19 cellular contexts compared by ENCODE assay signal in genomic region chr13:85812282-85812681, GRCh38.
"Had no signal": no experiment of that assay in that cellular context is flagged by ENCODE, and none has a peak within 500 bp of the region (broad histone marks: within the 10 kb centered on the region; RNA-seq: fewer than 3 reads in every experiment).

No MANE protein-coding gene starts in this region.

- H3K9me3 ChIP-seq: MG63, SJSA1 had no signal

- DNase-seq: KBM-7, MG63, NCI-H1092, NCI-H1105 treated with DMSO at 0.1 percent for 48 hours, NCI-H1417 treated with DMSO at 0.1 percent for 48 hours, NCI-H146, NCI-H1694 treated with DMSO at 0.1 percent for 48 hours, NCI-H1930, NCI-H2081, NCI-H2107, NCI-H345, NCI-H446 treated with DMSO at 0.1 percent for 48 hours, NCI-H510A treated with DMSO at 0.1 percent for 48 hours, NCI-H69, Right ventricle myocardium superior, RPMI8226, SIG-M5 had no signal

- H3K4me3 ChIP-seq: MG63, SJSA1, SK-N-MC had no signal

- H3K27ac ChIP-seq: SJSA1, SK-N-MC had no signal

- H3K27me3 ChIP-seq: MG63, SJSA1 had no signal

- H3K36me3 ChIP-seq: MG63, SJSA1 had no signal
